In genomic region chrX:51802917-51803688, GRCh38 we compare ENCODE assay signal across 8 cellular contexts. TPM values are rescaled to one million over a fixed set of nuclear protein-coding genes. Genes with fewer than 3 reads are reported as not detected.
DNase-seq lines count a peak whose midpoint lies in the region; ATAC-seq and TF ChIP-seq lines count a peak whose summit lies in the region.

No MANE protein-coding gene starts in this region.

- peak overlapping the region; percentile 56 for H3K27ac ChIP-seq in CD4-positive, alpha-beta memory T cell (ENCODE audit: low read depth, low read length)
- H3K27ac ChIP-seq in HL-60 (replicated peaks), result peak overlapping the region; percentile 57
- H3K27ac ChIP-seq in thoracic aorta, result no peak overlapping the region

- POLR2A ChIA-PET in CD4-positive, alpha-beta memory T cell (lab: Charles Lee; ENCODE audit: partially characterized antibody), result interaction anchor here (1.1 to 1.4 kb wide), 2 partner anchors 60 to 459 kb away, joined by 5 to 8 read pairs; partner anchors contain the start of gene GSPT2

- TF ChIP-seq CTCF in HL-60 (IDR thresholded peaks at IDR 0.05; ENCODE audit: insufficient read depth, low read length) (no peak), thoracic aorta (IDR thresholded peaks at IDR 0.05) (no peak)

- peaks cover 17% of the 10 kb centered on the region for H3K4me1 ChIP-seq in CD4-positive, alpha-beta memory T cell (ENCODE audit: insufficient read depth, low read length)
- H3K4me1 ChIP-seq in thoracic aorta (ENCODE audit: control insufficient read depth in 1 of 2, low read depth in 2 of 2), result peaks cover 3 to 9% of the 10 kb centered on the region in 2 donors

- no peaks in the 10 kb centered on the region for H3K27me3 ChIP-seq in CD4-positive, alpha-beta memory T cell (ENCODE audit: insufficient read depth, low read length)
- H3K27me3 ChIP-seq in HL-60 (ENCODE audit: insufficient read depth, poor library complexity, severe bottlenecking) (no peaks in the 10 kb centered on the region), thoracic aorta (replicated peaks; ENCODE audit: insufficient read depth) (no peaks in the 10 kb centered on the region)

- H3K9me3 ChIP-seq in CD4-positive, alpha-beta memory T cell (ENCODE audit: control insufficient read depth in 1 of 2, low read length in 2 of 2), result no peaks in the 10 kb centered on the region
- H3K9me3 ChIP-seq in thoracic aorta, result no peaks in the 10 kb centered on the region

- peak overlapping the region; percentile 52 to 57 for H3K4me3 ChIP-seq in CD4-positive, alpha-beta memory T cell (ENCODE audit: low read length in 2 of 2)
- H3K4me3 ChIP-seq in HL-60 (replicated peaks; ENCODE audit: insufficient read depth, low read length) (peak overlapping the region; percentile 70), thoracic aorta (peak overlapping the region; percentile 74)

- H3K4me3 Mint-ChIP-seq in CD4-positive, alpha-beta memory T cell, result peak overlapping the region; percentile 92 to 99 (median 97)

- no peaks in the 10 kb centered on the region for H3K36me3 ChIP-seq in CD4-positive, alpha-beta memory T cell (ENCODE audit: insufficient read depth, low read length)
- no peaks in the 10 kb centered on the region for H3K36me3 ChIP-seq in thoracic aorta

- peaks cover 15 to 24% (median 16%) of the 10 kb centered on the region in 4 donors for H3K4me1 Mint-ChIP-seq in CD4-positive, alpha-beta memory T cell

- no peaks in the 10 kb centered on the region for H3K27me3 Mint-ChIP-seq in CD4-positive, alpha-beta memory T cell

- intact Hi-C loops in CD4-positive, alpha-beta memory T cell (cut with micrococcal nuclease), result loop anchor here (2.0 kb wide), 1 partner anchor 60 kb away; the partner anchor contains the start of gene GSPT2

- H3K36me3 Mint-ChIP-seq in CD4-positive, alpha-beta memory T cell, result peaks cover 0 to 10% of the 10 kb centered on the region in 2 donors

- CTCF ChIA-PET in CD4-positive, alpha-beta memory T cell (lab: Charles Lee; ENCODE audit: partially characterized antibody), result interaction anchor here (1.2 kb wide), 1 partner anchor 459 kb away, joined by 3 read pairs; no protein-coding TSS in a partner anchor

- H3K9me3 Mint-ChIP-seq in CD4-positive, alpha-beta memory T cell, result no peaks in the 10 kb centered on the region

- H3K27ac Mint-ChIP-seq in CD4-positive, alpha-beta memory T cell, result peak overlapping the region; percentile 90 to 99 (median 95)

- peak; percentile 43 to 62 (median 48) for DNase-seq in CD4-positive, alpha-beta memory T cell
- peak; percentile 45 to 62 for DNase-seq in HL-60 (ENCODE audit: low read depth in 1 of 2, low spot score in 1 of 2)
- peak; percentile 15 for DNase-seq in activated T-helper 9 cell treated with anti-CD3 and anti-CD28 coated beads, Interleukin-2, amount 50 U/mL, for 16 hours (ENCODE audit: low read depth)
- peak; percentile 35 for DNase-seq in foreskin melanocyte
- DNase-seq in non-pigmented ciliary epithelial cell (ENCODE audit: low read depth), result peak; percentile 19
- DNase-seq in thoracic aorta (ENCODE audit: low spot score), result no peak

- peak; percentile 85 for ATAC-seq in GM19438 (IDR thresholded peaks at IDR 0.05; ENCODE audit: low read depth, unreplicated experiment)
- no peak for ATAC-seq in thoracic aorta (ENCODE audit: insufficient number of reproducible peaks, low FRiP score, low read depth)

TF ChIP-seq in PFSK-1, 5 proteins besides CTCF, POLR2A, EP300 and RAD21:
- TF ChIP-seq FOXP2 (optimal IDR thresholded peaks at IDR 0.05; ENCODE audit: borderline replicate concordance, extremely low read depth, extremely low read length, insufficient read depth), result no peak
- TF ChIP-seq POLR2AphosphoS5 (IDR thresholded peaks at IDR 0.05; ENCODE audit: low read depth, low read length), result peak; percentile 56; the same call in 1 of the 2 replicates
- no peak for TF ChIP-seq TAF1 (IDR thresholded peaks at IDR 0.05; ENCODE audit: borderline replicate concordance, insufficient read depth, low read length)
TF ChIP-seq in PFSK-1: peak in this region for 1.

RNA-seq across cellular contexts. Expression of gene GSPT2, which starts 59.9 kb away (rescaled TPM):
- total RNA-seq in CD4-positive, alpha-beta memory T cell, result 10 to 100 TPM; 12.0 to 13.1 TPM
- 1 to 10 TPM; 7.3 to 8.3 TPM for polyA plus RNA-seq in CD4-positive, alpha-beta memory T cell
- polyA plus RNA-seq in PFSK-1 (2012; ENCODE audit: insufficient read length, low read depth), result 5.2 TPM
- total RNA-seq in thoracic aorta, result 1 to 10 TPM; 3.1 to 5.2 TPM

Comparison
In these comparisons a context has a peak if more than half of its experiments do, and no peak if none do; other contexts are left out.
1. H3K27ac ChIP-seq: peak in CD4-positive, alpha-beta memory T cell (single experiment) and HL-60 (single experiment); none in thoracic aorta (0 of 2).
2. Peak in every context shown above with its lines, with median percentiles within 50 percentile points of each other: H3K4me3 ChIP-seq.